ENCODE assay signal across 17 cellular contexts in genomic region chr13:100330662-100331061, GRCh38.
DNase-seq lines count a peak whose midpoint lies in the region; TF ChIP-seq lines count a peak whose summit lies in the region.
"Had no signal": no experiment of that assay in that cellular context is flagged by ENCODE, and none has a peak within 500 bp of the region (broad histone marks: within the 10 kb centered on the region; RNA-seq: fewer than 3 reads in every experiment).

No MANE protein-coding gene starts in this region.

- H3K4me2 ChIP-seq in osteoblast (ENCODE audit: insufficient read depth, low read length): no peak overlapping the region

- H3K4me3 ChIP-seq in cardiac fibroblast (replicated peaks in 1 of 2; ENCODE audit: low read depth in 2 of 2, low read length in 2 of 2) (no peak overlapping the region), retinal pigment epithelial cell (ENCODE audit: low read length) (no peak overlapping the region), osteoblast (ENCODE audit: insufficient read depth, low read length) (no peak overlapping the region)
- H3K4me3 ChIP-seq: GM12878 had no signal

- H3K4me1 ChIP-seq in osteoblast (ENCODE audit: insufficient read depth, low read length): no peaks in the 10 kb centered on the region
- H3K4me1 ChIP-seq: Caco-2 had no signal

- no peak overlapping the region for H3K27ac ChIP-seq in osteoblast (ENCODE audit: low read depth, low read length)

- no peaks in the 10 kb centered on the region for H4K20me1 ChIP-seq in osteoblast (ENCODE audit: insufficient read depth, low read length)

- no peaks in the 10 kb centered on the region for H3K27me3 ChIP-seq in osteoblast (ENCODE audit: insufficient read depth, low read length)

- DNase-seq in M059J (ENCODE audit: low read depth) (peak; percentile 2), cardiac fibroblast (ENCODE audit: low read depth in 2 of 2) (peak; percentile 5 to 28), fibroblast of the conjunctiva (ENCODE audit: low read depth) (peak; percentile 10), retinal pigment epithelial cell (ENCODE audit: low read depth) (peak; percentile 39), NCI-H128 (lab: John Stamatoyannopoulos, UW; ENCODE audit: unreplicated experiment) (no peak), osteoblast (ENCODE audit: insufficient read length, low spot score, missing footprints) (no peak)
- no peak for DNase-seq in activated CD4-positive, alpha-beta T cell treated with anti-CD3 and anti-CD28 coated beads, Interleukin-2, amount 50 U/mL, for 4 hours
- DNase-seq: Caco-2; CD4-positive, CD25-positive, alpha-beta regulatory T cell; DMS153; GOT3; NCI-H1417 treated with DMSO at 0.1 percent for 48 hours; NCI-H1930; NCI-H526 treated with DMSO at 0.1 percent for 48 hours; NK-92 treated with Interleukin-12 subunit alpha and Interleukin-12 subunit beta, amount 100 ng/mL, for 24 hours; SIG-M5 had no signal

- H3K36me3 ChIP-seq in osteoblast (ENCODE audit: insufficient read depth, low read length): no peaks in the 10 kb centered on the region

- no peak overlapping the region for H2AFZ ChIP-seq in osteoblast (ENCODE audit: low read length)

- no peaks in the 10 kb centered on the region for H3K79me2 ChIP-seq in osteoblast (ENCODE audit: insufficient read depth, low read length)

- no peaks in the 10 kb centered on the region for H3K9me3 ChIP-seq in osteoblast (ENCODE audit: low read depth, low read length)

- TF ChIP-seq CTCF in cardiac fibroblast (IDR thresholded peaks at IDR 0.05; ENCODE audit: low read depth, low read length) (no peak), retinal pigment epithelial cell (conservative IDR thresholded peaks at IDR 0.05; ENCODE audit: low read depth, low read length) (no peak), osteoblast (IDR thresholded peaks at IDR 0.05; ENCODE audit: extremely low read depth, low read depth, low read length) (no peak)

Comparison
In these comparisons a context has a peak if more than half of its experiments do, and no peak if none do; other contexts are left out.
1. DNase-seq: peak in M059J (single experiment), cardiac fibroblast (2 of 2), fibroblast of the conjunctiva (single experiment) and retinal pigment epithelial cell (single experiment); none in NCI-H128 (single experiment), osteoblast (single experiment) and activated CD4-positive, alpha-beta T cell treated with anti-CD3 and anti-CD28 coated beads, Interleukin-2, amount 50 U/mL, for 4 hours (0 of 2).